ENCODE assay signal across 15 cellular contexts in the genomic region with DNA sequence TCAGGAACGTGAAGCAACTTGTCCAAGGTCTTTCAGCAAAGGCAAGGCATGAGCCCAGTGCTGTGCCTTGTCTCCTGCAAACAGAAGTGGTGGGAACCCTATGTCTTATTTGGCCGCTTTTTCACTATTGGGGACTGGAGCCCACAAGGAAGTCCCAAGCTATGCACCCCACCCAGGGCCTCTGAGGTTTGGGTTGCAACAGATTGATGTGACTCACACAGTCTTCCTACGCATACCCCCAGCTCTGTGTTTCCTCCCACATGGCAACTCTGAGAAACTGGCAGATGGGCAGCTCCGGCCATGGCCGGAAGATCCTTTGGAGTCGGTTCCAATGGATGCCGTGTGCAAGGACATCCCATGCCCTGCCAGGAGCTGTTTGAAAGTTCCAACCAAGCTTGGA. TPM values are rescaled to one million over a fixed set of nuclear protein-coding genes. Genes with fewer than 3 reads are reported as not detected.
DNase-seq lines count a peak whose midpoint lies in the region; ATAC-seq, FAIRE-seq and TF ChIP-seq lines count a peak whose summit lies in the region.
"Had no signal": no experiment of that assay in that cellular context is flagged by ENCODE, and none has a peak within 500 bp of the region (broad histone marks: within the 10 kb centered on the region; RNA-seq: fewer than 3 reads in every experiment).

No MANE protein-coding gene starts in this region.

- H3K9ac ChIP-seq in HepG2 (ENCODE audit: insufficient read depth, low read depth, low read length), result no peak overlapping the region

- in situ Hi-C loops in HepG2 (cut with HindIII; ENCODE audit: extremely low pct_ligation_motif_present, low pct_unique_long_range_greater_than_20kb), result no loop called here

- intact Hi-C loops in right lobe of liver (cut with DNase I), result no loop called here
- intact Hi-C loops in HepG2 (cut with micrococcal nuclease; ENCODE audit: unreplicated experiment), result no loop called here

- H3K4me1 ChIP-seq in right lobe of liver, result no peaks in the 10 kb centered on the region
- H3K4me1 ChIP-seq in HepG2 (ENCODE audit: insufficient read depth, low read length), result no peaks in the 10 kb centered on the region

- TF ChIP-seq POLR2A in right lobe of liver (IDR thresholded peaks at IDR 0.05) (no peak), HepG2 (IDR thresholded peaks at IDR 0.05; ENCODE audit: insufficient read depth in 1 of 2, low read depth in 2 of 2, low read length in 2 of 2) (no peak)

- H2AFZ ChIP-seq in HepG2 (ENCODE audit: low read length), result no peak overlapping the region

- H3K27ac ChIP-seq in right lobe of liver (no peak overlapping the region), HepG2 (ENCODE audit: extremely low read length, insufficient read depth, low read length) (no peak overlapping the region)
- H3K27ac ChIP-seq: thoracic aorta had no signal

- BruUV-seq in HepG2 (replicated peaks; lab: Mats Ljungman, UMichigan), result no TSS peak

- H3K4me3 ChIP-seq in right lobe of liver (no peak overlapping the region), HepG2 (replicated peaks in 1 of 3; ENCODE audit: insufficient read depth in 1 of 3, low read depth in 2 of 3, low read length in 3 of 3) (no peak overlapping the region)
- H3K4me3 ChIP-seq: thoracic aorta had no signal

- ATAC-seq in right lobe of liver, result peak; percentile 33 to 60 (median 42)
- ATAC-seq in HepG2, result no peak
- ATAC-seq in left lobe of liver, result peak; percentile 37
- no peak for ATAC-seq in HG03039 (IDR thresholded peaks at IDR 0.05; ENCODE audit: unreplicated experiment)
- no peak for ATAC-seq in HG03432 (IDR thresholded peaks at IDR 0.05; ENCODE audit: unreplicated experiment)
- ATAC-seq: activated CD4-positive, alpha-beta T cell treated with anti-CD3 and anti-CD28 coated beads for 36 hours had no signal

- CTCF ChIA-PET in HepG2 (lab: Yijun Ruan, JAX; ENCODE audit: low intra/inter-chr PET ratio, low total read pairs), result no interaction called here

- H3K36me3 ChIP-seq in right lobe of liver (no peaks in the 10 kb centered on the region), HepG2 (replicated peaks in 1 of 2; ENCODE audit: control insufficient read depth in 1 of 2, insufficient read depth in 2 of 2, low read length in 2 of 2) (no peaks in the 10 kb centered on the region)
- H3K36me3 ChIP-seq: thoracic aorta had no signal

- H3K79me2 ChIP-seq in HepG2 (ENCODE audit: insufficient read depth, low read length), result no peaks in the 10 kb centered on the region

- H3K4me2 ChIP-seq in HepG2 (ENCODE audit: low read depth, low read length), result no peak overlapping the region

- no peaks in the 10 kb centered on the region for H4K20me1 ChIP-seq in HepG2 (ENCODE audit: insufficient read depth, low read length)

- peak in 1 of 3 donors; percentile 22 for DNase-seq in right lobe of liver
- no peak for DNase-seq in HepG2 (ENCODE audit: low spot score)
- peak; percentile 34 for DNase-seq in amniotic stem cell (lab: John Stamatoyannopoulos, UW)
- DNase-seq in left lobe of liver (ENCODE audit: low spot score), result no peak
- DNase-seq in GM10266 (ENCODE audit: extremely low spot score), result no peak
- no peak for DNase-seq in T-helper 2 cell
- DNase-seq: ACHN; activated CD4-positive, alpha-beta T cell treated with anti-CD3 and anti-CD28 coated beads for 36 hours; NCI-H510A treated with DMSO at 0.1 percent for 48 hours; retina had no signal

- POLR2A ChIA-PET in HepG2 (lab: Yijun Ruan, JAX), result no interaction called here

- H3K27me3 ChIP-seq in right lobe of liver, result no peaks in the 10 kb centered on the region
- peaks cover 0 to 10% of the 10 kb centered on the region in 2 experiments; a peak in 1 of 5 replicates for H3K27me3 ChIP-seq in HepG2 (ENCODE audit: control insufficient read depth in 1 of 2, insufficient read depth in 2 of 2, low read length in 2 of 2)

- H3K9me3 ChIP-seq in right lobe of liver (no peaks in the 10 kb centered on the region), HepG2 (ENCODE audit: low read length) (no peaks in the 10 kb centered on the region)
- H3K9me3 ChIP-seq: thoracic aorta had no signal

- WGBS in right lobe of liver (ENCODE audit: insufficient coverage, low coverage, low lambda C conversion rate, missing lambda C conversion rate), result 28% methylated on average over 2 of the region's 7 CpGs
- 20% methylated on average over 2 of the region's 7 CpGs for WGBS in HepG2 (ENCODE audit: low lambda C conversion rate)

- TF ChIP-seq EP300 in HepG2 (IDR thresholded peaks at IDR 0.05; ENCODE audit: low read depth in 2 of 2, low read length in 2 of 2), result no peak
- no peak for TF ChIP-seq EP300 in HepG2 (CRISPR knock-in tag; IDR thresholded peaks at IDR 0.05; ENCODE audit: borderline replicate concordance)

- TF ChIP-seq CTCF in right lobe of liver (IDR thresholded peaks at IDR 0.05) (no peak), HepG2 (CRISPR knock-in tag; IDR thresholded peaks at IDR 0.05) (no peak), GM10266 (IDR thresholded peaks at IDR 0.05; ENCODE audit: control insufficient read depth, insufficient read depth, low read depth, missing control alignments) (no peak)

- no peak for TF ChIP-seq RAD21 in HepG2 (CRISPR knock-in tag; IDR thresholded peaks at IDR 0.05)

- no peak for FAIRE-seq in HepG2 (lab: Jason Lieb, UNC)
- FAIRE-seq: endothelial cell of umbilical vein had no signal

TF ChIP-seq in HepG2, 621 proteins besides CTCF, POLR2A, EP300 and RAD21 (continues in another document):
- TF ChIP-seq THAP11 (CRISPR knock-in tag; IDR thresholded peaks at IDR 0.05), result no peak
- no peak for TF ChIP-seq NFKB2 (CRISPR knock-in tag; IDR thresholded peaks at IDR 0.05; ENCODE audit: borderline replicate concordance)
- TF ChIP-seq NR2F6 (IDR thresholded peaks at IDR 0.05), result no peak
- no peak for TF ChIP-seq NR2F6 (CRISPR knock-in tag; IDR thresholded peaks at IDR 0.05)
- TF ChIP-seq MYC (CRISPR knock-in tag; IDR thresholded peaks at IDR 0.05; ENCODE audit: borderline replicate concordance), result no peak
- no peak for TF ChIP-seq ZBTB33 (CRISPR knock-in tag; IDR thresholded peaks at IDR 0.05)
- no peak for TF ChIP-seq ZNF282 (IDR thresholded peaks at IDR 0.05; ENCODE audit: partially characterized antibody)
- no peak for TF ChIP-seq ZNF143 (CRISPR knock-in tag; IDR thresholded peaks at IDR 0.05)
- TF ChIP-seq RNF219 (CRISPR knock-in tag; IDR thresholded peaks at IDR 0.05), result no peak
- no peak for TF ChIP-seq GTF3A (CRISPR knock-in tag; conservative IDR thresholded peaks at IDR 0.05)
- TF ChIP-seq ZNF496 (CRISPR knock-in tag; IDR thresholded peaks at IDR 0.05; ENCODE audit: insufficient replicate concordance), result no peak

RNA-seq across cellular contexts. Expression of gene CMKLR1, which starts 28.3 kb away (rescaled TPM):
- 1 to 10 TPM; 1.5 to 8.2 (median 4.2) TPM for total RNA-seq in right lobe of liver
- not detected in 2 replicates for total RNA-seq in HepG2 (2016; rRNA removed; fragmentation: Illumina TruSeq; extraction: Trizol)
- total RNA-seq in HepG2 (2016; cell fraction: cytosol; rRNA removed; fragmentation: Illumina TruSeq; extraction: Trizol; ENCODE audit: low read depth), result not detected in 2 replicates
- not detected in 2 replicates for total RNA-seq in HepG2 (2016; cell fraction: insoluble cytoplasmic fraction; rRNA removed; fragmentation: Illumina TruSeq; extraction: Trizol)
- not detected in 2 replicates for total RNA-seq in HepG2 (2016; cell fraction: membrane; rRNA removed; fragmentation: Illumina TruSeq; extraction: Trizol)
- total RNA-seq in HepG2 (2016; cell fraction: nucleus; rRNA removed; fragmentation: Illumina TruSeq; extraction: Trizol), result not detected in 2 replicates
- polyA plus RNA-seq in HepG2 (2011; rRNA removed), result not detected in 2 replicates
- 0.03 TPM in 1 of 2 replicates, not detected in the other for polyA plus RNA-seq in HepG2 (2011; cell fraction: cytosol; rRNA removed)
- polyA plus RNA-seq in HepG2 (2011; cell fraction: nucleus; rRNA removed), result not detected in 2 replicates
- not detected in 2 replicates for polyA plus RNA-seq in HepG2 (2012)
- not detected in 2 replicates for polyA plus RNA-seq in HepG2 (2016; cell fraction: cytosol; fragmentation: Illumina TruSeq; extraction: Trizol; ENCODE audit: low read depth)
- not detected in 2 replicates for polyA plus RNA-seq in HepG2 (2016; cell fraction: insoluble cytoplasmic fraction; fragmentation: Illumina TruSeq; extraction: Trizol; ENCODE audit: low read depth)
- not detected in 2 replicates for polyA plus RNA-seq in HepG2 (2016; cell fraction: membrane; fragmentation: Illumina TruSeq; extraction: Trizol; ENCODE audit: low read depth)
- not detected in 2 replicates for polyA plus RNA-seq in HepG2 (2016; cell fraction: nucleus; fragmentation: Illumina TruSeq; extraction: Trizol; ENCODE audit: insufficient read depth, low read depth)
- not detected in 2 replicates for polyA minus RNA-seq in HepG2 (2011; rRNA and poly(A)+ RNA removed; ENCODE audit: low replicate concordance)
- not detected in 2 replicates for polyA minus RNA-seq in HepG2 (2011; cell fraction: cytosol; rRNA and poly(A)+ RNA removed)
- not detected in 2 replicates for polyA minus RNA-seq in HepG2 (2011; cell fraction: nucleus; rRNA and poly(A)+ RNA removed)
- 3.8 TPM for total RNA-seq in left lobe of liver
- total RNA-seq: activated CD4-positive, alpha-beta T cell treated with anti-CD3 and anti-CD28 coated beads for 36 hours; activated T-helper 1 cell treated with anti-CD3 and anti-CD28 coated beads, Interleukin-12 subunit alpha, Interleukin-12 subunit beta, Interleukin-2, Interleukin-4 antibody, amounts not matched to agents 30 ng/mL and 10 ng/mL and 1 ng/mL, durations not matched to agents 14 hours and 24 hours and 36 hours; endothelial cell of umbilical vein had no signal

Comparison
In these comparisons a context has a peak if more than half of its experiments do, and no peak if none do; other contexts are left out.
1. ATAC-seq: peak in right lobe of liver (4 of 4) and left lobe of liver (single experiment); none in HepG2 (single experiment), HG03039 (single experiment) and HG03432 (single experiment).